ENCODE assay signal across 1 cellular context in the genomic region with DNA sequence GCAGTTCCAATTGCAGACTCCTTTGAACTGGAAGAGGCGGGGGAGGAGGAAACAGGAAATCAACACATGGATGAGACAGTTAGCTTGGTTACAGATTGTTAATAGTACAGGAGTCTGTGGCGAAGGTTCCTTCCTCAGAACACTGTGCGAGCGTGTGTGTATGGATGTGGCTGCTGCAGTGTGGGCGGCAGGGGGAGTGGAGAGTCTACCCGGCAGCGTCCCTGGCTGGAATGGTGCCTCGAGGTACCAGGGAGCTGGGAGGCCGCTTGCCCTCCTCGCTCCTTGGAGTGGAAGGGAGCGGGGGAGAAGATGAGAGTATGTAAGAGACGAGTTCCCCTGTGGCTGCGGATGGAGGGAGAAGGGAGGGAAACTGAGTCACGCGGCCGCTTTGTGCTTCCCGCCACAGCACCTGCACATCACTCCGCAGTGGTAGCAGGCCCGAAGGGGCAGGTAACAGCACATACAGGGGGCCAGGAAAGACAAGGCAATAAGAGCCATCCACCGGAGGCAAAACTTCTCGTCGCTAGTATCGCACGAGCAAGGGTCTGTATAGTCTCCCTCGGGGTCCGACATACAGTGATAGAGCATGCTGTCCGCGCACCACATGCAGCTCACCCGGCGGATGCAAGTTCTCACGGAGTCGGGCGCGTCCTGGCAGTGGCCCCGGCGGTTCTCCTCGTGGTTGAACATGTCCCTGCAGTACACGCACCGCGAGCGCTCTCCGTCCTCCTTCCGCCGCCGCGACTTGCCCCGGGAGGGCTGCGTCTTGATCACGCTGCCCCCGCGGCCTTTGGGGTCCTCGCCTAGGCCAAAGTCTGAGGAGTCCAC.
TF ChIP-seq lines count a peak whose summit lies in the region.

No MANE protein-coding gene starts in this region.

TF ChIP-seq in H1, 55 proteins besides CTCF, POLR2A, EP300 and RAD21:
- TF ChIP-seq SP2 (IDR thresholded peaks at IDR 0.05; ENCODE audit: low read length) (no peak), ASH2L (IDR thresholded peaks at IDR 0.05; ENCODE audit: low read length) (no peak), EZH2 (IDR thresholded peaks at IDR 0.05; ENCODE audit: low read depth, low read length, severe bottlenecking) (no peak), GABPA (IDR thresholded peaks at IDR 0.05; ENCODE audit: borderline replicate concordance, insufficient read depth, low read length) (no peak), SIN3A (conservative IDR thresholded peaks at IDR 0.05 in 1 of 2, IDR thresholded peaks at IDR 0.05 in 1 of 2; ENCODE audit: low read depth in 1 of 2, low read length in 2 of 2) (no peak), ZNF274 (IDR thresholded peaks at IDR 0.05; ENCODE audit: borderline replicate concordance, extremely low read depth, low read length) (no peak)
